ENCODE assay signal across 10 cellular contexts in the genomic region with DNA sequence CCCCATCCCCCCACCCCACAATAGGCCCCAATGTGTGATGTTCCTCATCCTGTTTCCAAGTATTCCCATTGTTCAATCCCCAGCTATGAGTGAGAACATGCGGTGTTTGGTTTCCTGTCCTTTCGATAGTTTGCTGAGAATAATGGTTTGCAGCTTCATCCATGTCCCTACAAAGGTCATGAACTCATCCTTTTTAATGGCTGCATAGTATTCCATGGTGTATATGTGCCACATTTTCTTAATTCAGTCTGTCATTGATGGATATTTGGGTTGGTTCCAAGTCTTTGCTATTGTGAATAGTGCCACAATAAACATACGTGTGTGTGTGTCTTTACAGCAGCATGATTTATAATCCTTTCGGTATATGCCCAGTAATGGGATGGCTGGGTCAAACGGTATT. TPM values are rescaled to one million over a fixed set of nuclear protein-coding genes. Genes with fewer than 3 reads are reported as not detected.
"Had no signal": no experiment of that assay in that cellular context is flagged by ENCODE, and none has a peak within 500 bp of the region (broad histone marks: within the 10 kb centered on the region; RNA-seq: fewer than 3 reads in every experiment).

No MANE protein-coding gene starts in this region.

RNA-seq across cellular contexts. Expression of a gene that starts 19.6 kb away (rescaled TPM):
- total RNA-seq: PC-3, PC-9, Right ventricle myocardium inferior, Right ventricle myocardium superior, RPMI7951, SJCRH30, SJSA1 had no signal
- polyA plus RNA-seq: SK-N-SH had no signal

RNA-seq across cellular contexts. Expression of a gene that starts 37.0 kb away (rescaled TPM):
- total RNA-seq: OCI-LY7, PC-3, PC-9, Right ventricle myocardium inferior, Right ventricle myocardium superior, SJCRH30, SJSA1, SK-MEL-5 had no signal
- polyA plus RNA-seq: SK-N-SH had no signal

RNA-seq across cellular contexts. Expression of a gene that starts 52.4 kb away (rescaled TPM):
- total RNA-seq: PC-3, PC-9, Right ventricle myocardium inferior, Right ventricle myocardium superior, SJCRH30, SJSA1 had no signal
- polyA plus RNA-seq: SK-N-SH had no signal
